ENCODE assay signal across 18 cellular contexts in genomic region chr13:39044536-39044935, GRCh38. TPM values are rescaled to one million over a fixed set of nuclear protein-coding genes. Genes with fewer than 3 reads are reported as not detected.
DNase-seq lines count a peak whose midpoint lies in the region; ATAC-seq and TF ChIP-seq lines count a peak whose summit lies in the region.
"Had no signal": no experiment of that assay in that cellular context is flagged by ENCODE, and none has a peak within 500 bp of the region (broad histone marks: within the 10 kb centered on the region; RNA-seq: fewer than 3 reads in every experiment).

No MANE protein-coding gene starts in this region.

- H3K27me3 Mint-ChIP-seq in activated T-cell treated with anti-CD3 and anti-CD28 coated beads, Interleukin-2, amount 50 U/mL, for 72 hours (ENCODE audit: low read depth), result no peaks in the 10 kb centered on the region
- H3K27me3 Mint-ChIP-seq in memory B cell, result no peaks in the 10 kb centered on the region
- H3K27me3 Mint-ChIP-seq in T-helper 2 cell treated with Interferon-gamma antibody and Interleukin-4, amounts not matched to agents 5 μg/mL and 100 μg/mL, for 36 hours (ENCODE audit: low read depth), result no peaks in the 10 kb centered on the region
- H3K27me3 Mint-ChIP-seq in chondrocyte (ENCODE audit: low read depth), result no peaks in the 10 kb centered on the region

- no peaks in the 10 kb centered on the region for H3K36me3 ChIP-seq in vagina
- H3K36me3 ChIP-seq: breast epithelium had no signal

- peak overlapping the region; percentile 84 for H3K27ac Mint-ChIP-seq in activated T-cell treated with anti-CD3 and anti-CD28 coated beads, Interleukin-2, amount 50 U/mL, for 72 hours
- peak overlapping the region; percentile 18 for H3K27ac Mint-ChIP-seq in memory B cell
- H3K27ac Mint-ChIP-seq in T-helper 2 cell treated with Interferon-gamma antibody and Interleukin-4, amounts not matched to agents 5 μg/mL and 100 μg/mL, for 36 hours, result no peak overlapping the region
- no peak overlapping the region for H3K27ac Mint-ChIP-seq in chondrocyte (ENCODE audit: unreplicated experiment)
- H3K27ac Mint-ChIP-seq: neural progenitor cell had no signal

- intact Hi-C loops in vagina (cut with DNase I), result no loop called here

- H3K4me3 Mint-ChIP-seq in activated T-cell treated with anti-CD3 and anti-CD28 coated beads, Interleukin-2, amount 50 U/mL, for 72 hours, result no peak overlapping the region
- H3K4me3 Mint-ChIP-seq in memory B cell (no peak overlapping the region), chondrocyte (ENCODE audit: unreplicated experiment) (no peak overlapping the region)
- no peak overlapping the region for H3K4me3 Mint-ChIP-seq in T-helper 2 cell treated with Interferon-gamma antibody and Interleukin-4, amounts not matched to agents 5 μg/mL and 100 μg/mL, for 36 hours
- H3K4me3 Mint-ChIP-seq: neural progenitor cell had no signal

- H3K4me3 ChIP-seq in vagina, result no peak overlapping the region
- H3K4me3 ChIP-seq: A549, breast epithelium, left lung, neural progenitor cell, skin epidermis had no signal

- H3K4me1 ChIP-seq in vagina, result peaks cover 11% of the 10 kb centered on the region
- H3K4me1 ChIP-seq: neural progenitor cell had no signal

- DNase-seq in activated T-cell treated with anti-CD3 and anti-CD28 coated beads, Interleukin-2, amount 50 U/mL, for 72 hours, result no peak
- no peak for DNase-seq in activated T-cell treated with anti-CD3 and anti-CD28 coated beads, Interleukin-2, amount 50 U/mL, for 1 hour
- no peak for DNase-seq in memory B cell (ENCODE audit: low spot score in 2 of 2)
- no peak for DNase-seq in T-helper 2 cell treated with Interferon-gamma antibody and Interleukin-4, amounts not matched to agents 5 μg/mL and 100 μg/mL, for 36 hours (ENCODE audit: low spot score)
- no peak for DNase-seq in vagina (ENCODE audit: extremely low spot score in 2 of 2)
- no peak for DNase-seq in chondrocyte (ENCODE audit: low spot score)
- DNase-seq: COR-L47, Kasumi-1, left lung, NCI-H2081, trophoblast cell had no signal

- no peaks in the 10 kb centered on the region for H3K27me3 ChIP-seq in vagina
- H3K27me3 ChIP-seq: breast epithelium, left lung, neural progenitor cell had no signal

- no peaks in the 10 kb centered on the region for H3K9me3 ChIP-seq in vagina
- H3K9me3 ChIP-seq: A549, breast epithelium, left lung had no signal

- peaks cover 25% of the 10 kb centered on the region for H3K4me1 Mint-ChIP-seq in activated T-cell treated with anti-CD3 and anti-CD28 coated beads, Interleukin-2, amount 50 U/mL, for 72 hours (ENCODE audit: low read depth)
- H3K4me1 Mint-ChIP-seq in memory B cell, result peaks cover 8% of the 10 kb centered on the region
- H3K4me1 Mint-ChIP-seq in T-helper 2 cell treated with Interferon-gamma antibody and Interleukin-4, amounts not matched to agents 5 μg/mL and 100 μg/mL, for 36 hours (ENCODE audit: low read depth), result peaks cover 15% of the 10 kb centered on the region
- peaks cover 13% of the 10 kb centered on the region for H3K4me1 Mint-ChIP-seq in chondrocyte (ENCODE audit: low read depth)

- peaks cover 0 to 19% of the 10 kb centered on the region in 2 donors for H3K36me3 Mint-ChIP-seq in activated T-cell treated with anti-CD3 and anti-CD28 coated beads, Interleukin-2, amount 50 U/mL, for 72 hours (ENCODE audit: insufficient read depth in 2 of 2)
- H3K36me3 Mint-ChIP-seq in memory B cell (peaks cover 19% of the 10 kb centered on the region), chondrocyte (ENCODE audit: low read depth) (peaks cover 7% of the 10 kb centered on the region)
- H3K36me3 Mint-ChIP-seq in T-helper 2 cell treated with Interferon-gamma antibody and Interleukin-4, amounts not matched to agents 5 μg/mL and 100 μg/mL, for 36 hours (ENCODE audit: low read depth), result peaks cover 30% of the 10 kb centered on the region

- ATAC-seq in activated T-cell treated with anti-CD3 and anti-CD28 coated beads, Interleukin-2, amount 50 U/mL, for 72 hours (replicated peaks in 1 of 2), result no peak
- ATAC-seq in GM21619 (IDR thresholded peaks at IDR 0.05; ENCODE audit: unreplicated experiment) (peak; percentile 73), HG03045 (IDR thresholded peaks at IDR 0.05; ENCODE audit: unreplicated experiment) (peak; percentile 86), memory B cell (ENCODE audit: low read depth) (no peak)
- ATAC-seq: A549, left lung had no signal

- TF ChIP-seq CTCF in vagina (IDR thresholded peaks at IDR 0.05), result no peak
- TF ChIP-seq CTCF in chondrocyte (IDR thresholded peaks at IDR 0.05), result no peak

- no peak for TF ChIP-seq POLR2A in vagina (IDR thresholded peaks at IDR 0.05)

- no peak overlapping the region for H3K27ac ChIP-seq in vagina
- H3K27ac ChIP-seq: A549, breast epithelium, left lung, neural progenitor cell, skin epidermis had no signal

- no peaks in the 10 kb centered on the region for H3K9me3 Mint-ChIP-seq in activated T-cell treated with anti-CD3 and anti-CD28 coated beads, Interleukin-2, amount 50 U/mL, for 72 hours
- H3K9me3 Mint-ChIP-seq in memory B cell, result no peaks in the 10 kb centered on the region
- H3K9me3 Mint-ChIP-seq in T-helper 2 cell treated with Interferon-gamma antibody and Interleukin-4, amounts not matched to agents 5 μg/mL and 100 μg/mL, for 36 hours, result no peaks in the 10 kb centered on the region
- H3K9me3 Mint-ChIP-seq in chondrocyte (ENCODE audit: low read depth), result no peaks in the 10 kb centered on the region
- H3K9me3 Mint-ChIP-seq: activated T-helper 2 cell treated with anti-CD3 and anti-CD28 coated beads, Interferon-gamma antibody, Interleukin-2, Interleukin-4, amounts not matched to agents 10 μg/mL and 5 μg/mL and 100 μg/mL, durations not matched to agents 14 hours and 24 hours and 36 hours; neural progenitor cell had no signal

RNA-seq across cellular contexts. Expression of gene NHLRC3, which starts 6.3 kb away (rescaled TPM):
- 10 to 100 TPM; 27.1 to 30.3 TPM for total RNA-seq in activated T-cell treated with anti-CD3 and anti-CD28 coated beads, Interleukin-2, amount 50 U/mL, for 72 hours
- total RNA-seq in vagina (14.5 TPM), chondrocyte (18.2 to 22.8 TPM (median 20.2 TPM) in 3 replicates)

RNA-seq across cellular contexts. Expression of gene PROSER1, which starts 6.6 kb away (rescaled TPM):
- total RNA-seq in activated T-cell treated with anti-CD3 and anti-CD28 coated beads, Interleukin-2, amount 50 U/mL, for 72 hours, result 100 to 1,000 TPM; 114 to 116 TPM
- total RNA-seq in vagina (41.3 TPM), chondrocyte (19.4 to 24.1 TPM (median 23.4 TPM) in 3 replicates)

RNA-seq across cellular contexts. Expression of gene STOML3, which starts 53.9 kb away (rescaled TPM):
- not detected for total RNA-seq in activated T-cell treated with anti-CD3 and anti-CD28 coated beads, Interleukin-2, amount 50 U/mL, for 72 hours
- total RNA-seq in vagina (not detected), chondrocyte (not detected in 3 replicates)
- total RNA-seq: activated T-helper 2 cell treated with anti-CD3 and anti-CD28 coated beads, Interferon-gamma antibody, Interleukin-2, Interleukin-4, amounts not matched to agents 10 μg/mL and 5 μg/mL and 100 μg/mL, durations not matched to agents 14 hours and 24 hours and 36 hours; breast epithelium had no signal

Comparison
In these comparisons a context has a peak if more than half of its experiments do, and no peak if none do; other contexts are left out.
1. ATAC-seq: peak in GM21619 (single experiment) and HG03045 (single experiment); none in activated T-cell treated with anti-CD3 and anti-CD28 coated beads, Interleukin-2, amount 50 U/mL, for 72 hours (0 of 2) and memory B cell (single experiment).
2. H3K27ac Mint-ChIP-seq: peak in activated T-cell treated with anti-CD3 and anti-CD28 coated beads, Interleukin-2, amount 50 U/mL, for 72 hours (single experiment) and memory B cell (single experiment); none in T-helper 2 cell treated with Interferon-gamma antibody and Interleukin-4, amounts not matched to agents 5 μg/mL and 100 μg/mL, for 36 hours (single experiment) and chondrocyte (single experiment).